In genomic region chr2:105070010-105070865, GRCh38 we compare ENCODE assay signal across 14 cellular contexts.
"Had no signal": no experiment of that assay in that cellular context is flagged by ENCODE, and none has a peak within 500 bp of the region (broad histone marks: within the 10 kb centered on the region; RNA-seq: fewer than 3 reads in every experiment).

No MANE protein-coding gene starts in this region.

- H3K9me3 Mint-ChIP-seq: activated naive CD8-positive, alpha-beta T cell treated with anti-CD3 and anti-CD28 coated beads for 36 hours; activated T-cell treated with anti-CD3 and anti-CD28 coated beads, Interleukin-2, amount 50 U/mL, for 24 hours; endodermal cell; mesothelial cell of epicardium; stimulated activated naive B cell treated with anti-CD40 and anti-IgM and Interleukin-4, amounts not matched to agents 10 μg/mL and 1 μg/mL and 100 μg/mL, for 72 hours had no signal

- H3K4me1 Mint-ChIP-seq: mesothelial cell of epicardium had no signal

- H3K4me3 Mint-ChIP-seq: activated naive CD8-positive, alpha-beta T cell treated with anti-CD3 and anti-CD28 coated beads for 36 hours; activated T-cell treated with anti-CD3 and anti-CD28 coated beads, Interleukin-2, amount 50 U/mL, for 24 hours; endodermal cell; mesothelial cell of epicardium; stimulated activated naive B cell treated with anti-CD40 and anti-IgM and Interleukin-4, amounts not matched to agents 10 μg/mL and 1 μg/mL and 100 μg/mL, for 72 hours had no signal

- ATAC-seq: stimulated activated naive B cell treated with anti-CD40 and anti-IgM and Interleukin-4, amounts not matched to agents 10 μg/mL and 1 μg/mL and 100 μg/mL, for 72 hours had no signal

- H3K27me3 Mint-ChIP-seq: activated naive CD8-positive, alpha-beta T cell treated with anti-CD3 and anti-CD28 coated beads for 36 hours; activated T-cell treated with anti-CD3 and anti-CD28 coated beads, Interleukin-2, amount 50 U/mL, for 24 hours; stimulated activated naive B cell treated with anti-CD40 and anti-IgM and Interleukin-4, amounts not matched to agents 10 μg/mL and 1 μg/mL and 100 μg/mL, for 72 hours had no signal

- H3K4me3 ChIP-seq: right atrium auricular region, smooth muscle cell, tibial nerve had no signal

- H3K9me3 ChIP-seq: right atrium auricular region, tibial nerve had no signal

- H3K27ac Mint-ChIP-seq: activated naive CD8-positive, alpha-beta T cell treated with anti-CD3 and anti-CD28 coated beads for 36 hours; activated T-cell treated with anti-CD3 and anti-CD28 coated beads, Interleukin-2, amount 50 U/mL, for 24 hours; endodermal cell; mesothelial cell of epicardium; stimulated activated naive B cell treated with anti-CD40 and anti-IgM and Interleukin-4, amounts not matched to agents 10 μg/mL and 1 μg/mL and 100 μg/mL, for 72 hours had no signal

- H3K4me2 ChIP-seq: smooth muscle cell had no signal

- H3K4me1 ChIP-seq: right atrium auricular region, tibial nerve had no signal

- DNase-seq: activated CD4-positive, alpha-beta T cell treated with anti-CD3 and anti-CD28 coated beads for 48 hours; activated effector memory CD4-positive, alpha-beta T cell treated with anti-CD3 and anti-CD28 coated beads, Interleukin-2, amount 50 U/mL, for 16 hours; activated naive CD8-positive, alpha-beta T cell treated with anti-CD3 and anti-CD28 coated beads for 36 hours; activated T-cell treated with anti-CD3 and anti-CD28 coated beads, Interleukin-2, amount 50 U/mL, for 24 hours; brain microvascular endothelial cell; endodermal cell; hypothalamus; posterior cingulate gyrus; stimulated activated naive B cell treated with anti-CD40 and anti-IgM and Interleukin-4, amounts not matched to agents 10 μg/mL and 1 μg/mL and 100 μg/mL, for 72 hours; T1000 had no signal

- H3K27ac ChIP-seq: brain microvascular endothelial cell, right atrium auricular region, tibial nerve had no signal

- H3K27me3 ChIP-seq: brain microvascular endothelial cell, right atrium auricular region, tibial nerve had no signal

- H3K36me3 ChIP-seq: brain microvascular endothelial cell, right atrium auricular region had no signal
